In genomic region chr6:74075323-74075722, GRCh38 we compare ENCODE assay signal across 15 cellular contexts.
DNase-seq lines count a peak whose midpoint lies in the region; ATAC-seq and TF ChIP-seq lines count a peak whose summit lies in the region.
"Had no signal": no experiment of that assay in that cellular context is flagged by ENCODE, and none has a peak within 500 bp of the region (broad histone marks: within the 10 kb centered on the region; RNA-seq: fewer than 3 reads in every experiment).

No MANE protein-coding gene starts in this region.

- H3K9ac ChIP-seq in adipocyte (ENCODE audit: low read length), result peak overlapping the region; percentile 73
- H3K9ac ChIP-seq: BLaER1 treated with 17β-estradiol and CSF1 and Interleukin-3, amounts not matched to agents 10 nM and 100 nM had no signal

- TF ChIP-seq CTCF in fibroblast of the aortic adventitia (IDR thresholded peaks at IDR 0.05; ENCODE audit: insufficient read depth, low read length) (no peak), osteoblast (IDR thresholded peaks at IDR 0.05; ENCODE audit: extremely low read depth, low read depth, low read length) (no peak), BE2C (IDR thresholded peaks at IDR 0.05; ENCODE audit: low read depth, low read length) (no peak)

- no peaks in the 10 kb centered on the region for H4K20me1 ChIP-seq in osteoblast (ENCODE audit: insufficient read depth, low read length)
- H4K20me1 ChIP-seq: BLaER1 treated with 17β-estradiol and CSF1 and Interleukin-3, amounts not matched to agents 10 nM and 100 nM had no signal

- peaks cover 47% of the 10 kb centered on the region for H3K4me1 ChIP-seq in adipocyte (ENCODE audit: control insufficient read depth, insufficient read depth, low read length)
- peaks cover 18% of the 10 kb centered on the region for H3K4me1 ChIP-seq in osteoblast (ENCODE audit: insufficient read depth, low read length)
- no peaks in the 10 kb centered on the region for H3K4me1 ChIP-seq in BE2C
- H3K4me1 ChIP-seq: BLaER1 treated with 17β-estradiol and CSF1 and Interleukin-3, amounts not matched to agents 10 nM and 100 nM; SJCRH30 had no signal

- H3K27ac ChIP-seq in osteoblast (ENCODE audit: low read depth, low read length), result no peak overlapping the region
- H3K27ac ChIP-seq: BLaER1 treated with 17β-estradiol and CSF1 and Interleukin-3, amounts not matched to agents 10 nM and 100 nM; HL-60; SJCRH30 had no signal

- no peaks in the 10 kb centered on the region for H3K79me2 ChIP-seq in osteoblast (ENCODE audit: insufficient read depth, low read length)

- no peaks in the 10 kb centered on the region for H3K27me3 ChIP-seq in adipocyte (replicated peaks; ENCODE audit: control insufficient read depth, insufficient read depth, low read length)
- H3K27me3 ChIP-seq in osteoblast (ENCODE audit: insufficient read depth, low read length), result no peaks in the 10 kb centered on the region
- H3K27me3 ChIP-seq in BE2C, result no peaks in the 10 kb centered on the region
- H3K27me3 ChIP-seq: BLaER1 treated with 17β-estradiol and CSF1 and Interleukin-3, amounts not matched to agents 10 nM and 100 nM; SJCRH30 had no signal

- DNase-seq in GM03348 (ENCODE audit: low spot score) (peak; percentile 77), adipocyte (ENCODE audit: low read depth) (peak; percentile 19), fibroblast of the aortic adventitia (ENCODE audit: low read depth) (peak; percentile 87), osteoblast (ENCODE audit: insufficient read length, low spot score, missing footprints) (no peak), NCI-H1417 treated with DMSO at 0.1 percent for 48 hours (lab: John Stamatoyannopoulos, UW) (no peak), BE2C (no peak)
- no peak for DNase-seq in effector CD4-positive, alpha-beta T cell
- DNase-seq: activated CD4-positive, alpha-beta T cell treated with anti-CD3 and anti-CD28 coated beads for 36 hours; DMS 273 treated with DMSO at 0.1 percent for 48 hours; NCI-H1436 treated with DMSO at 0.1 percent for 48 hours; NCI-H226; SJCRH30 had no signal

- H3K4me3 ChIP-seq in adipocyte (ENCODE audit: low read length) (peak overlapping the region; percentile 46), fibroblast of the aortic adventitia (ENCODE audit: low read depth, low read length) (no peak overlapping the region), osteoblast (ENCODE audit: insufficient read depth, low read length) (no peak overlapping the region), BE2C (ENCODE audit: low read depth, low read length) (no peak overlapping the region)
- H3K4me3 ChIP-seq: BLaER1 treated with 17β-estradiol and CSF1 and Interleukin-3, amounts not matched to agents 10 nM and 100 nM; SJCRH30 had no signal

- no peak for ATAC-seq in GM18868 (IDR thresholded peaks at IDR 0.05; ENCODE audit: unreplicated experiment)
- ATAC-seq: activated CD4-positive, alpha-beta T cell treated with anti-CD3 and anti-CD28 coated beads for 36 hours had no signal

- no peak overlapping the region for H3K4me2 ChIP-seq in osteoblast (ENCODE audit: insufficient read depth, low read length)
- H3K4me2 ChIP-seq: BLaER1 treated with 17β-estradiol and CSF1 and Interleukin-3, amounts not matched to agents 10 nM and 100 nM had no signal

- no peaks in the 10 kb centered on the region for H3K9me3 ChIP-seq in adipocyte (ENCODE audit: control insufficient read depth, low read length)
- no peaks in the 10 kb centered on the region for H3K9me3 ChIP-seq in osteoblast (ENCODE audit: low read depth, low read length)
- H3K9me3 ChIP-seq in BE2C, result no peaks in the 10 kb centered on the region
- H3K9me3 ChIP-seq: SJCRH30 had no signal

- peak overlapping the region; percentile 50 for H2AFZ ChIP-seq in osteoblast (ENCODE audit: low read length)

- H3K36me3 ChIP-seq in adipocyte (ENCODE audit: control insufficient read depth, insufficient read depth, low read length, severe bottlenecking) (no peaks in the 10 kb centered on the region), osteoblast (ENCODE audit: insufficient read depth, low read length) (no peaks in the 10 kb centered on the region), BE2C (no peaks in the 10 kb centered on the region)
- H3K36me3 ChIP-seq: BLaER1 treated with 17β-estradiol and CSF1 and Interleukin-3, amounts not matched to agents 10 nM and 100 nM; SJCRH30 had no signal

Comparison
In these comparisons a context has a peak if more than half of its experiments do, and no peak if none do; other contexts are left out.
1. DNase-seq: peak in GM03348 (single experiment), adipocyte (single experiment) and fibroblast of the aortic adventitia (single experiment); none in osteoblast (single experiment), NCI-H1417 treated with DMSO at 0.1 percent for 48 hours (single experiment), effector CD4-positive, alpha-beta T cell (single experiment) and BE2C (single experiment).